Comparison of ENCODE assay signal across 27 cellular contexts in the genomic region with DNA sequence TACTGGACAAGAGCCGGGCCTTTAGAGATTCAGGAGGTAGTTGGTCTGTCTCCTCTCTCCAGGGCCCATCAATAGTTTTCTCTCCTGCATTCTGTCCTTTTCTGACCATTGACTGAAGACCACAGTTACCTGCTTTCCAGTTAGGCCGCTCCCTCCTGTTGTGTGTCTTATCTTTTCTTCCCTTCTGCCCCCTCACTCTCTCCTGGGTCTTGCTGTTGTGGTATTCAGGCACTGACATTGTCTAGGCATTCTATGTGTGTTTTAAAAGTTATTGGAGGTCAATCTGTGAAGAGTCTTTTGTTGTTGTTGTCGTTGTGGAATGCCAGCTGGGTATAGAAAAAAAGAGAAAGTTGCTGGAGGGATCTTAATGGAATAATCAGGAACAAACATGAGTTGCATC.
"Had no signal": no experiment of that assay in that cellular context is flagged by ENCODE, and none has a peak within 500 bp of the region (broad histone marks: within the 10 kb centered on the region; RNA-seq: fewer than 3 reads in every experiment).

No MANE protein-coding gene starts in this region.

- H3K27me3 ChIP-seq: ascending aorta, body of pancreas, Peyer's patch, SJCRH30 had no signal

- H3K27ac ChIP-seq: ascending aorta, body of pancreas, cardiac muscle cell, Peyer's patch, RWPE1, SJCRH30, VCaP had no signal

- H3K27ac Mint-ChIP-seq: activated CD8-positive, alpha-beta memory T cell treated with anti-CD3 and anti-CD28 coated beads, Interleukin-2, amount 10 ng/mL, durations not matched to agents 7 days and 5 days; activated naive CD4-positive, alpha-beta T cell treated with anti-CD3 and anti-CD28 coated beads, Interleukin-2, amount 50 U/mL, for 24 hours; activated naive CD8-positive, alpha-beta T cell treated with anti-CD3 and anti-CD28 coated beads, Interleukin-2, amount 50 U/mL, for 24 hours; activated T-cell treated with anti-CD3 and anti-CD28 coated beads, Interleukin-2, amount 50 U/mL, for 24 hours; activated T-helper 1 cell treated with anti-CD3 and anti-CD28 coated beads, Interleukin-12 subunit alpha, Interleukin-12 subunit beta, Interleukin-2, Interleukin-4 antibody, amounts not matched to agents 30 ng/mL and 10 ng/mL and 1 ng/mL, durations not matched to agents 14 hours and 24 hours and 36 hours had no signal

- DNase-seq: activated CD4-positive, alpha-beta T cell treated with anti-CD3 and anti-CD28 coated beads for 48 hours; activated CD4-positive, alpha-beta T cell treated with anti-CD3 and anti-CD28 coated beads, Interleukin-2, amount 50 U/mL, for 4 hours; activated CD8-positive, alpha-beta memory T cell treated with anti-CD3 and anti-CD28 coated beads, Interleukin-2, amount 10 ng/mL, durations not matched to agents 7 days and 5 days; activated effector memory CD4-positive, alpha-beta T cell treated with Interleukin-2 at 50 U/mL for 16 hours; activated naive CD4-positive, alpha-beta T cell; activated naive CD8-positive, alpha-beta T cell treated with anti-CD3 and anti-CD28 coated beads, Interleukin-2, amount 50 U/mL, for 24 hours; activated T-cell treated with anti-CD3 and anti-CD28 coated beads, Interleukin-2, amount 50 U/mL, for 24 hours; amniotic stem cell; body of pancreas; MM.1S; NCI-H1105 treated with DMSO at 0.1 percent for 48 hours; NCI-H1436 treated with DMSO at 0.1 percent for 48 hours; NCI-H2171; NCI-H345; NCI-H510A; NCI-H526 treated with DMSO at 0.1 percent for 48 hours; Peyer's patch; Right ventricle myocardium superior; SK-N-SH; T-helper 1 cell had no signal

- H3K36me3 Mint-ChIP-seq: activated CD8-positive, alpha-beta memory T cell treated with anti-CD3 and anti-CD28 coated beads, Interleukin-2, amount 10 ng/mL, durations not matched to agents 7 days and 5 days; activated naive CD4-positive, alpha-beta T cell treated with anti-CD3 and anti-CD28 coated beads, Interleukin-2, amount 50 U/mL, for 24 hours had no signal

- H3K9me3 Mint-ChIP-seq: activated naive CD4-positive, alpha-beta T cell treated with anti-CD3 and anti-CD28 coated beads, Interleukin-2, amount 50 U/mL, for 24 hours; activated naive CD8-positive, alpha-beta T cell treated with anti-CD3 and anti-CD28 coated beads, Interleukin-2, amount 50 U/mL, for 24 hours; activated T-cell treated with anti-CD3 and anti-CD28 coated beads, Interleukin-2, amount 50 U/mL, for 24 hours; activated T-helper 1 cell treated with anti-CD3 and anti-CD28 coated beads, Interleukin-12 subunit alpha, Interleukin-12 subunit beta, Interleukin-2, Interleukin-4 antibody, amounts not matched to agents 30 ng/mL and 10 ng/mL and 1 ng/mL, durations not matched to agents 14 hours and 24 hours and 36 hours had no signal

- H3K4me1 Mint-ChIP-seq: activated CD8-positive, alpha-beta memory T cell treated with anti-CD3 and anti-CD28 coated beads, Interleukin-2, amount 10 ng/mL, durations not matched to agents 7 days and 5 days; activated naive CD4-positive, alpha-beta T cell treated with anti-CD3 and anti-CD28 coated beads, Interleukin-2, amount 50 U/mL, for 24 hours; activated naive CD8-positive, alpha-beta T cell treated with anti-CD3 and anti-CD28 coated beads, Interleukin-2, amount 50 U/mL, for 24 hours had no signal

- H3K4me1 ChIP-seq: ascending aorta, body of pancreas, Peyer's patch, SJCRH30 had no signal

- H3K4me3 ChIP-seq: ascending aorta, body of pancreas, cardiac muscle cell, Peyer's patch, SJCRH30 had no signal

- H3K36me3 ChIP-seq: ascending aorta, cardiac muscle cell, Peyer's patch, SJCRH30 had no signal

- H3K4me2 ChIP-seq: SK-N-SH had no signal

- H3K4me3 Mint-ChIP-seq: activated CD8-positive, alpha-beta memory T cell treated with anti-CD3 and anti-CD28 coated beads, Interleukin-2, amount 10 ng/mL, durations not matched to agents 7 days and 5 days; activated naive CD4-positive, alpha-beta T cell treated with anti-CD3 and anti-CD28 coated beads, Interleukin-2, amount 50 U/mL, for 24 hours; activated naive CD8-positive, alpha-beta T cell treated with anti-CD3 and anti-CD28 coated beads, Interleukin-2, amount 50 U/mL, for 24 hours; activated T-cell treated with anti-CD3 and anti-CD28 coated beads, Interleukin-2, amount 50 U/mL, for 24 hours; activated T-helper 1 cell treated with anti-CD3 and anti-CD28 coated beads, Interleukin-12 subunit alpha, Interleukin-12 subunit beta, Interleukin-2, Interleukin-4 antibody, amounts not matched to agents 30 ng/mL and 10 ng/mL and 1 ng/mL, durations not matched to agents 14 hours and 24 hours and 36 hours had no signal

- H3K9me3 ChIP-seq: ascending aorta, body of pancreas, Peyer's patch, SJCRH30, SK-N-SH had no signal
